Comparison of ENCODE assay signal across 8 cellular contexts in the genomic region with DNA sequence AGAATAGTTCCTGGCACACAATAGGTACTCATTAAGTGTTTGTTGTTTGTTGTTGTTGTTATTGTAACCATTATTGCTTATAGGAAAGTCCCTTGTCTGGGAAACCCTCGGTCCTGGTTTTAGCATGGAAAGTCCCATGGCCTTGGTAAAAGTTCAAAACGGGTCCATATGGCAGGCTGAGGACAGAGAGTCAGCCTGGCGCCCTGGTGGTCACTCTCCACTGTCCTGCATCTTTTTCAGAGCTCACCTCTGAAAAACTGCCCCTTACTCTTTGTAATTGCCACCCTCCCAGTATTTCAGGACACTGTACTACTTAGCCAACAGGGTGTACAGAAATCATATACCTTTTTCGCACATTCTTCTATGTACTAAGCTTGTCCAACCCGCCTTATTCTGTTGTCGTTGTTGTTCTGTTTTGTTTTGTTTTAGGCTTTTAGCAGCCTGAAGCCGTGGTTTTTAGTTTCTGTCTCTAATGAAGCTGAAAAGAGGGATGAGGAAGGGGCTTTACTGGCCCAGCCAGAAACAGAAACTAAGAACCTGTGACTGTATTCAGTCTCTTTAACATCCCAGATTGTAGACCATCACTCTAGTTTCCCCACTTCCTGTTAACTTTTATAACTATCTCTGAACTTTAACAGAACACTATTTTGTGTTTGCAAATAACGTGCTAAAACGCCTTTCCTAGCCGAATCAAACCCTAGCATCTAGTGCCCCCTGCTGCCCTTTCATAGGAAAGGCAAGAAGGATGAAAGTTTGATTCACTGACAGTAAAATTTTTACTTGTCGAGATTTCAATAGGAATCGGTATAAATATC.
DNase-seq lines count a peak whose midpoint lies in the region; ATAC-seq and TF ChIP-seq lines count a peak whose summit lies in the region.

No MANE protein-coding gene starts in this region.

- DNase-seq in EH (ENCODE audit: low read depth) = peak; percentile 81
- peak; percentile 74 for DNase-seq in HCEC 1CT
- peak; percentile 56 for DNase-seq in MV-4-11 (lab: John Stamatoyannopoulos, UW)
- peak; percentile 80 for DNase-seq in SKM-1 treated with dmso at 0.1 percent for 144 hours (lab: John Stamatoyannopoulos, UW; ENCODE audit: unreplicated experiment)
- DNase-seq in amniotic stem cell (lab: John Stamatoyannopoulos, UW) = peak; percentile 42
- peak; percentile 65 for DNase-seq in hepatic stellate cell (ENCODE audit: low spot score)
- DNase-seq in retinal pigment epithelial cell (ENCODE audit: low read depth) = peak; percentile 27

- TF ChIP-seq CTCF in retinal pigment epithelial cell (conservative IDR thresholded peaks at IDR 0.05; ENCODE audit: low read depth, low read length) = peak; percentile 84

- ATAC-seq in HG03139 (IDR thresholded peaks at IDR 0.05; ENCODE audit: unreplicated experiment) = no peak

- peak overlapping the region; percentile 75 for H3K4me3 ChIP-seq in retinal pigment epithelial cell (ENCODE audit: low read length)

Comparison
In these comparisons a context has a peak if more than half of its experiments do, and no peak if none do; other contexts are left out.
1. DNase-seq: peak in every context shown above with its lines; median percentile 81 in EH; 80 in SKM-1 treated with dmso at 0.1 percent for 144 hours; 74 in HCEC 1CT; 65 in hepatic stellate cell; 56 in MV-4-11; 42 in amniotic stem cell; 27 in retinal pigment epithelial cell.